ENCODE assay signal across 8 cellular contexts in the genomic region with DNA sequence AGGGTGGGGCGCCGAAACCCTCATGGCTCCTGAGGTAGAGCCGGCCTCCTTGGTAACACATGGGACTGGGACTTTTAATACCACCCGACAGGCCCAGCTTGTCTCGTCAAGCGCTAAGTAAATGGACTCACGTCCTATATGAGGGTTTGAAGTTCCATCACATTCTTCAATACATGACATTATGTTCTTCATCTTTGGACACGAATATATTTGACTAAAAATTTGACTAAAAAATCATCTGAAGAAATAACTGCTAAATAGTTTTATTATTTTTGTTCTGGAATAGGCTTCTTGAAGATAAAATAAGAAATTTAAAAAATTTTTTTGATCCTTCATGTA. TPM values are rescaled to one million over a fixed set of nuclear protein-coding genes. Genes with fewer than 3 reads are reported as not detected.
DNase-seq lines count a peak whose midpoint lies in the region; ATAC-seq, FAIRE-seq and TF ChIP-seq lines count a peak whose summit lies in the region.

No MANE protein-coding gene starts in this region.

- no peaks in the 10 kb centered on the region for H3F3A ChIP-seq in DOHH2 (ENCODE audit: control insufficient read depth, insufficient read depth)

- TF ChIP-seq CTCF in DOHH2 (IDR thresholded peaks at IDR 0.05; ENCODE audit: low read depth, low read length, poor library complexity, severe bottlenecking), result peak; percentile 9
- no peak; the same call in none of the 2 replicates for TF ChIP-seq CTCF in RWPE1 (conservative IDR thresholded peaks at IDR 0.05; ENCODE audit: low read depth)

- peak overlapping the region; percentile 96 for H3K4me2 ChIP-seq in DOHH2 (ENCODE audit: low read length)

- POLR2A ChIA-PET in RWPE1 (lab: Yijun Ruan, JAX; ENCODE audit: low non-redundant PET) (no interaction called here), HEK293T (lab: Yijun Ruan, JAX) (interaction anchor here (1.1 to 1.7 kb wide), 2 partner anchors 60 to 125 kb away, joined by 3 to 8 read pairs; partner anchors contain the start of genes ZNF540, ZNF571 and ZNF573)

- H3K4me1 ChIP-seq in DOHH2 (ENCODE audit: control insufficient read depth, low read length) (peaks cover 12% of the 10 kb centered on the region), esophagus (ENCODE audit: control insufficient read depth in 2 of 2, insufficient read depth in 2 of 2, low read length in 1 of 2) (no peaks in the 10 kb centered on the region), rectal smooth muscle tissue (ENCODE audit: control insufficient read depth, insufficient read depth, low read length) (peaks cover 5% of the 10 kb centered on the region)

- no peaks in the 10 kb centered on the region for H3K9me2 ChIP-seq in DOHH2 (replicated peaks; ENCODE audit: control insufficient read depth, low read length)

- peaks cover 23% of the 10 kb centered on the region for H3K79me2 ChIP-seq in DOHH2 (ENCODE audit: control insufficient read depth, low read length)

- no peak for ATAC-seq in HG03108 (IDR thresholded peaks at IDR 0.05; ENCODE audit: unreplicated experiment)

- H3K27ac ChIP-seq in DOHH2 (ENCODE audit: low read depth, low read length) (no peak overlapping the region), RWPE1 (peak overlapping the region; percentile 75), esophagus (ENCODE audit: low read depth in 2 of 2, low read length in 1 of 2) (peak overlapping the region in 1 of 2 donors; percentile 74), rectal smooth muscle tissue (ENCODE audit: low read depth, low read length) (peak overlapping the region; percentile 77)

- no peak for FAIRE-seq in RCC 7860 (lab: Jason Lieb, UNC)

- CTCF ChIA-PET in RWPE1 (lab: Yijun Ruan, JAX) (interaction anchor here (0.6 kb wide), 1 partner anchor 19 kb away, joined by 4 read pairs; no protein-coding TSS in a partner anchor), HEK293T (lab: Yijun Ruan, JAX) (no interaction called here)

- peaks cover 15% of the 10 kb centered on the region for H3K36me3 ChIP-seq in DOHH2 (ENCODE audit: control insufficient read depth, low read length)
- no peaks in the 10 kb centered on the region for H3K36me3 ChIP-seq in esophagus (ENCODE audit: control insufficient read depth in 2 of 2, insufficient read depth in 2 of 2, low read length in 1 of 2)
- no peaks in the 10 kb centered on the region for H3K36me3 ChIP-seq in rectal smooth muscle tissue (ENCODE audit: control insufficient read depth, insufficient read depth, low read length)

- H3K27me3 ChIP-seq in DOHH2 (ENCODE audit: control insufficient read depth, low read length) (no peaks in the 10 kb centered on the region), esophagus (ENCODE audit: control insufficient read depth in 1 of 2, insufficient read depth in 2 of 2, low read length in 2 of 2) (no peaks in the 10 kb centered on the region), rectal smooth muscle tissue (ENCODE audit: control insufficient read depth, insufficient read depth, low read length) (no peaks in the 10 kb centered on the region)

- H3K9me3 ChIP-seq in DOHH2 (ENCODE audit: control insufficient read depth, insufficient read depth, low read length) (no peaks in the 10 kb centered on the region), esophagus (ENCODE audit: control insufficient read depth in 2 of 2, insufficient read depth in 1 of 2, low read depth in 1 of 2, low read length in 1 of 2) (peaks cover 0 to 4% of the 10 kb centered on the region in 2 donors)

- DNase-seq in RWPE1 (ENCODE audit: low spot score) (no peak), HEK293T (ENCODE audit: extremely low spot score) (no peak), RCC 7860 (ENCODE audit: low spot score) (no peak)
- no peak for DNase-seq in stimulated activated CD4-positive, alpha-beta T cell treated with anti-CD3 and anti-CD28 coated beads, Interleukin-4, amount 100 ng/mL, for 4 hours

- H3K9ac ChIP-seq in rectal smooth muscle tissue (ENCODE audit: low read length), result no peak overlapping the region

- H3K4me3 ChIP-seq in DOHH2 (ENCODE audit: low read length), result peak overlapping the region; percentile 98
- H3K4me3 ChIP-seq in esophagus (ENCODE audit: low read depth in 1 of 2, low read length in 2 of 2), result peak overlapping the region; percentile 69 to 86
- peak overlapping the region; percentile 98 for H3K4me3 ChIP-seq in rectal smooth muscle tissue (ENCODE audit: low read length)

- no peaks in the 10 kb centered on the region for H4K20me1 ChIP-seq in DOHH2 (ENCODE audit: control insufficient read depth, insufficient read depth, low read depth, low read length)

- 7 to 8% methylated on average over 8 of the region's 8 CpGs for WGBS in esophagus, 2 donors

TF ChIP-seq in HEK293T, 16 proteins besides CTCF, POLR2A, EP300 and RAD21:
- no peak for TF ChIP-seq FOXA1 (IDR thresholded peaks at IDR 0.05)
- no peak for TF ChIP-seq BHLHE40 (IDR thresholded peaks at IDR 0.05; ENCODE audit: borderline replicate concordance)
- TF ChIP-seq SUZ12 (IDR thresholded peaks at IDR 0.05), result no peak
- TF ChIP-seq ZNF384 (IDR thresholded peaks at IDR 0.05), result no peak

RNA-seq across cellular contexts. Expression of gene ZNF607, which starts 0.3 kb away (rescaled TPM):
- polyA plus RNA-seq in esophagus, result 1 to 10 TPM; 2.1 to 2.5 TPM

RNA-seq across cellular contexts. Expression of gene ZNF573, which starts 59.5 kb away (rescaled TPM):
- 1 to 10 TPM in 1 of 2 donors, under 1 TPM in 1; 0.60 to 1.2 TPM for polyA plus RNA-seq in esophagus
